ENCODE assay signal across 28 cellular contexts in genomic region chr20:48550814-48551213, GRCh38.
DNase-seq lines count a peak whose midpoint lies in the region; ATAC-seq, FAIRE-seq and TF ChIP-seq lines count a peak whose summit lies in the region.
"Had no signal": no experiment of that assay in that cellular context is flagged by ENCODE, and none has a peak within 500 bp of the region (broad histone marks: within the 10 kb centered on the region; RNA-seq: fewer than 3 reads in every experiment).

No MANE protein-coding gene starts in this region.

- no peak overlapping the region for H3K4me2 ChIP-seq in astrocyte (ENCODE audit: low read length)
- H3K4me2 ChIP-seq: BLaER1 treated with 17β-estradiol and CSF1 and Interleukin-3, amounts not matched to agents 10 nM and 100 nM; GM23338 had no signal

- no peaks in the 10 kb centered on the region for H3K36me3 Mint-ChIP-seq in astrocyte (ENCODE audit: low read depth, unreplicated experiment)
- H3K36me3 Mint-ChIP-seq: CD4-positive, alpha-beta memory T cell had no signal

- H3K9me3 Mint-ChIP-seq in astrocyte (ENCODE audit: unreplicated experiment), result peaks cover 1% of the 10 kb centered on the region
- H3K9me3 Mint-ChIP-seq: CD4-positive, alpha-beta memory T cell; GM23338 had no signal

- H4K20me1 ChIP-seq in astrocyte (ENCODE audit: insufficient read depth, low read length), result no peaks in the 10 kb centered on the region
- H4K20me1 ChIP-seq: BLaER1 treated with 17β-estradiol and CSF1 and Interleukin-3, amounts not matched to agents 10 nM and 100 nM had no signal

- H3K4me1 ChIP-seq in astrocyte (ENCODE audit: insufficient read depth, low read length), result no peaks in the 10 kb centered on the region
- H3K4me1 ChIP-seq: HAP-1 had no signal

- peaks cover 3% of the 10 kb centered on the region for H3K4me1 Mint-ChIP-seq in astrocyte (ENCODE audit: low read depth, unreplicated experiment)
- H3K4me1 Mint-ChIP-seq: CD4-positive, alpha-beta memory T cell had no signal

- peaks cover 39% of the 10 kb centered on the region for H3K27me3 Mint-ChIP-seq in astrocyte (ENCODE audit: low read depth, unreplicated experiment)

- H3K27ac Mint-ChIP-seq in astrocyte (ENCODE audit: unreplicated experiment), result no peak overlapping the region
- H3K27ac Mint-ChIP-seq: CD4-positive, alpha-beta memory T cell had no signal

- H3K4me3 ChIP-seq in astrocyte (ENCODE audit: insufficient read depth, low read depth, low read length), result no peak overlapping the region
- H3K4me3 ChIP-seq: BLaER1 treated with 17β-estradiol and CSF1 and Interleukin-3, amounts not matched to agents 10 nM and 100 nM; GM12878; GM23338; HAP-1; SK-N-MC had no signal

- H3K9ac ChIP-seq in astrocyte (ENCODE audit: low read length), result no peak overlapping the region
- H3K9ac ChIP-seq: BLaER1 treated with 17β-estradiol and CSF1 and Interleukin-3, amounts not matched to agents 10 nM and 100 nM had no signal

- FAIRE-seq in astrocyte (lab: Jason Lieb, UNC), result no peak
- no peak for FAIRE-seq in urothelium cell line (lab: Jason Lieb, UNC)
- FAIRE-seq: GM12878, RCC 7860 had no signal

- no peaks in the 10 kb centered on the region for H3K9me3 ChIP-seq in astrocyte (ENCODE audit: insufficient read depth, low read depth, low read length)
- H3K9me3 ChIP-seq: BLaER1 treated with 17β-estradiol and CSF1 and Interleukin-3, amounts not matched to agents 10 nM and 100 nM; Caco-2; HAP-1 had no signal

- no peaks in the 10 kb centered on the region for H3K79me2 ChIP-seq in astrocyte (ENCODE audit: insufficient read depth, low read length)

- DNase-seq in SIG-M5 treated with dmso at 0.1 percent for 504 hours (lab: John Stamatoyannopoulos, UW; ENCODE audit: unreplicated experiment) (peak; percentile 23), SIG-M5 (lab: John Stamatoyannopoulos, UW) (no peak), M059J (ENCODE audit: low read depth) (peak; percentile 24), astrocyte (ENCODE audit: low read depth) (peak; percentile 2), urothelium cell line (ENCODE audit: low spot score) (peak; percentile 53)
- DNase-seq: Caco-2; CD4-positive, alpha-beta memory T cell; DMS 273 treated with DMSO at 0.1 percent for 48 hours; DMS79 treated with DMSO at 0.1 percent for 48 hours; KG1; MV-4-11; NCI-H1105 treated with DMSO at 0.1 percent for 48 hours; NCI-H2029 treated with DMSO at 0.1 percent for 48 hours; NCI-H345; NCI-H524 treated with DMSO at 0.1 percent for 48 hours; NCI-H82; Right ventricle myocardium superior; SW 1271 had no signal

- H3K36me3 ChIP-seq in astrocyte (ENCODE audit: insufficient read depth, low read length), result no peaks in the 10 kb centered on the region
- H3K36me3 ChIP-seq: BLaER1 treated with 17β-estradiol and CSF1 and Interleukin-3, amounts not matched to agents 10 nM and 100 nM; HAP-1 had no signal

- ATAC-seq in HG03175 (IDR thresholded peaks at IDR 0.05; ENCODE audit: unreplicated experiment) (no peak), HG03469 (IDR thresholded peaks at IDR 0.05; ENCODE audit: unreplicated experiment) (no peak), GM19351 (IDR thresholded peaks at IDR 0.05; ENCODE audit: unreplicated experiment) (no peak)
- ATAC-seq: GM12878 had no signal

- H2AFZ ChIP-seq in astrocyte (ENCODE audit: low read depth, low read length), result no peak overlapping the region
- H2AFZ ChIP-seq: GM23338 had no signal

- H3K27me3 ChIP-seq in astrocyte (ENCODE audit: insufficient read depth, low read length), result peaks cover 4% of the 10 kb centered on the region
- H3K27me3 ChIP-seq: BLaER1 treated with 17β-estradiol and CSF1 and Interleukin-3, amounts not matched to agents 10 nM and 100 nM had no signal

- H3K4me3 Mint-ChIP-seq in astrocyte (ENCODE audit: unreplicated experiment), result no peak overlapping the region
- H3K4me3 Mint-ChIP-seq: CD4-positive, alpha-beta memory T cell; GM23338 had no signal

- no peak overlapping the region for H3K27ac ChIP-seq in astrocyte (ENCODE audit: low read depth, low read length)
- H3K27ac ChIP-seq: 22Rv1; BLaER1 treated with 17β-estradiol and CSF1 and Interleukin-3, amounts not matched to agents 10 nM and 100 nM; SK-N-MC had no signal

- no peak for TF ChIP-seq CTCF in astrocyte (IDR thresholded peaks at IDR 0.05; ENCODE audit: insufficient read depth, low read depth, low read length)
